ENCODE assay signal across 9 cellular contexts in genomic region chr7:156464339-156464738, GRCh38.
"Had no signal": no experiment of that assay in that cellular context is flagged by ENCODE, and none has a peak within 500 bp of the region (broad histone marks: within the 10 kb centered on the region; RNA-seq: fewer than 3 reads in every experiment).

No MANE protein-coding gene starts in this region.

- H3K4me3 ChIP-seq: GM23248, GM23338, HAP-1 had no signal

- H3K36me3 ChIP-seq: HAP-1 had no signal

- H3K27ac ChIP-seq: GM23248 had no signal

- H3K27ac Mint-ChIP-seq: GM23338, H9, HFFc6 had no signal

- DNase-seq: GM23248, GOT3, H7, H9, HCEC 1CT, HFFc6 had no signal

- H3K4me1 ChIP-seq: HAP-1 had no signal

- H3K9me3 Mint-ChIP-seq: GM23338 had no signal

- H3K4me3 Mint-ChIP-seq: GM23338, H9, HFFc6 had no signal

- ATAC-seq: GM23338, HCT116 had no signal

- H3K9me3 ChIP-seq: HAP-1 had no signal
